Comparison of ENCODE assay signal across 16 cellular contexts in genomic region chr3:174477491-174477890, GRCh38.
DNase-seq lines count a peak whose midpoint lies in the region; ATAC-seq, FAIRE-seq and TF ChIP-seq lines count a peak whose summit lies in the region.
"Had no signal": no experiment of that assay in that cellular context is flagged by ENCODE, and none has a peak within 500 bp of the region (broad histone marks: within the 10 kb centered on the region; RNA-seq: fewer than 3 reads in every experiment).

No MANE protein-coding gene starts in this region.

- H3K27me3 ChIP-seq in HAP-1 (ENCODE audit: low read depth), result no peaks in the 10 kb centered on the region
- H3K27me3 ChIP-seq in keratinocyte (ENCODE audit: control insufficient read depth, extremely low read depth, insufficient read depth, low read length), result no peaks in the 10 kb centered on the region
- no peaks in the 10 kb centered on the region for H3K27me3 ChIP-seq in MG63

- intact Hi-C loops in Right ventricle myocardium superior (cut with DNase I), result no loop called here

- no peak overlapping the region for H3K4me2 ChIP-seq in keratinocyte (ENCODE audit: control insufficient read depth, extremely low read depth, insufficient read depth, low read depth, low read length)
- H3K4me2 ChIP-seq: A549 had no signal

- H3K36me3 ChIP-seq in HAP-1 (replicated peaks), result no peaks in the 10 kb centered on the region
- H3K36me3 ChIP-seq in keratinocyte (ENCODE audit: control insufficient read depth in 2 of 2, extremely low read depth in 1 of 2, insufficient read depth in 2 of 2, low read length in 2 of 2), result no peaks in the 10 kb centered on the region
- no peaks in the 10 kb centered on the region for H3K36me3 ChIP-seq in MG63

- H4K20me1 ChIP-seq in keratinocyte (ENCODE audit: control insufficient read depth, extremely low read depth, insufficient read depth, low read length), result no peaks in the 10 kb centered on the region

- TF ChIP-seq CTCF in keratinocyte (optimal IDR thresholded peaks at IDR 0.05 in 1 of 3, IDR thresholded peaks at IDR 0.05 in 1 of 3, conservative IDR thresholded peaks at IDR 0.05 in 1 of 3; ENCODE audit: extremely low read depth in 1 of 3, insufficient read depth in 2 of 3, low read length in 3 of 3), result no peak

- no peak overlapping the region for H3K27ac ChIP-seq in keratinocyte (ENCODE audit: control insufficient read depth, insufficient read depth, low read length)
- H3K27ac ChIP-seq: A549, HL-60 had no signal

- no peaks in the 10 kb centered on the region for H3K79me2 ChIP-seq in keratinocyte (ENCODE audit: control insufficient read depth, insufficient read depth, low read length)

- no peak overlapping the region for H3K4me3 ChIP-seq in HAP-1
- no peak overlapping the region for H3K4me3 ChIP-seq in keratinocyte (ENCODE audit: control insufficient read depth in 2 of 3, extremely low read depth in 1 of 3, insufficient read depth in 2 of 3, low read depth in 1 of 3, low read length in 3 of 3)
- no peak overlapping the region for H3K4me3 ChIP-seq in MG63
- H3K4me3 ChIP-seq: A549 had no signal

- dilution Hi-C loops in keratinocyte (cut with MboI; ENCODE audit: extremely low pct_ligation_motif_present, low sequenced_read_pairs), result no loop called here

- in situ Hi-C loops in HAP-1 (cut with MboI; ENCODE audit: low sequenced_read_pairs), result no loop called here

- H2AFZ ChIP-seq in keratinocyte (ENCODE audit: control insufficient read depth, low read length), result no peak overlapping the region

- peak; percentile 22 for DNase-seq in EL
- DNase-seq in HAP-1 (ENCODE audit: low spot score in 2 of 2), result peak; percentile 24 to 61
- DNase-seq in NCI-H69 (lab: John Stamatoyannopoulos, UW), result peak; percentile 71
- DNase-seq in keratinocyte (ENCODE audit: low read depth, low spot score), result no peak
- DNase-seq in MG63, result no peak
- no peak for DNase-seq in activated naive CD4-positive, alpha-beta T cell treated with anti-CD3 and anti-CD28 coated beads, Interleukin-2, amount 50 U/mL, for 16 hours
- DNase-seq in NCI-H748 treated with DMSO at 0.1 percent for 48 hours (lab: John Stamatoyannopoulos, UW), result no peak
- DNase-seq in Right ventricle myocardium superior, result no peak
- DNase-seq: Caco-2; CD8-positive, alpha-beta T cell; DND-41 had no signal

- no peak overlapping the region for H3K9ac ChIP-seq in keratinocyte (ENCODE audit: control insufficient read depth, extremely low read depth, insufficient read depth, low read length)

- no peak for ATAC-seq in Right ventricle myocardium superior (ENCODE audit: poor library complexity)
- ATAC-seq: A549; CD8-positive, alpha-beta T cell; HCT116 had no signal

- no peaks in the 10 kb centered on the region for H3K9me1 ChIP-seq in keratinocyte (ENCODE audit: control insufficient read depth, extremely low read depth, insufficient read depth, low read length)

- 0 out of 2 replicates have a peak, but pooled peaks cover 8% of the 10 kb centered on the region for H3K4me1 ChIP-seq in HAP-1
- no peaks in the 10 kb centered on the region for H3K4me1 ChIP-seq in keratinocyte (ENCODE audit: control insufficient read depth, extremely low read depth, insufficient read depth, low read length)
- H3K4me1 ChIP-seq: A549 had no signal

- no peaks in the 10 kb centered on the region for H3K9me3 ChIP-seq in HAP-1
- no peaks in the 10 kb centered on the region for H3K9me3 ChIP-seq in keratinocyte (ENCODE audit: control insufficient read depth, low read depth, low read length)
- no peaks in the 10 kb centered on the region; the same call in 1 of the 2 replicates for H3K9me3 ChIP-seq in MG63
- H3K9me3 ChIP-seq: A549 had no signal

- FAIRE-seq in keratinocyte (lab: Jason Lieb, UNC), result peak; percentile 36
- FAIRE-seq: A549, GM12891, H1 had no signal

Comparison
In these comparisons a context has a peak if more than half of its experiments do, and no peak if none do; other contexts are left out.
1. DNase-seq: peak in EL (single experiment), HAP-1 (2 of 2) and NCI-H69 (single experiment); none in keratinocyte (single experiment), MG63 (single experiment), activated naive CD4-positive, alpha-beta T cell treated with anti-CD3 and anti-CD28 coated beads, Interleukin-2, amount 50 U/mL, for 16 hours (single experiment), NCI-H748 treated with DMSO at 0.1 percent for 48 hours (single experiment) and Right ventricle myocardium superior (single experiment).